16 cellular contexts compared by ENCODE assay signal in genomic region chr21:42695324-42696025, GRCh38. TPM values are rescaled to one million over a fixed set of nuclear protein-coding genes. Genes with fewer than 3 reads are reported as not detected.
DNase-seq lines count a peak whose midpoint lies in the region; TF ChIP-seq lines count a peak whose summit lies in the region.
"Had no signal": no experiment of that assay in that cellular context is flagged by ENCODE, and none has a peak within 500 bp of the region (broad histone marks: within the 10 kb centered on the region; RNA-seq: fewer than 3 reads in every experiment).

No MANE protein-coding gene starts in this region.

- H3K9ac ChIP-seq in mesenchymal stem cell (ENCODE audit: low read length), result peak overlapping the region; percentile 13

- no peak overlapping the region for H3K27ac Mint-ChIP-seq in activated T-helper 1 cell treated with anti-CD3 and anti-CD28 coated beads, Interleukin-12 subunit alpha, Interleukin-12 subunit beta, Interleukin-2, Interleukin-4 antibody, amounts not matched to agents 30 ng/mL and 10 ng/mL and 1 ng/mL, durations not matched to agents 14 hours and 24 hours and 36 hours
- no peak overlapping the region for H3K27ac Mint-ChIP-seq in immature natural killer cell
- H3K27ac Mint-ChIP-seq: activated naive CD8-positive, alpha-beta T cell had no signal

- H3K4me2 ChIP-seq in mesenchymal stem cell (ENCODE audit: low read length, poor library complexity, severe bottlenecking), result no peak overlapping the region

- H4K91ac ChIP-seq in mesenchymal stem cell (ENCODE audit: low read length), result no peak overlapping the region

- peaks cover 0 to 18% of the 10 kb centered on the region in 2 experiments for H3K27me3 ChIP-seq in mesenchymal stem cell (ENCODE audit: control insufficient read depth in 1 of 2, insufficient read depth in 1 of 2, low read length in 2 of 2)
- H3K27me3 ChIP-seq: stomach had no signal

- H3K4me3 ChIP-seq in epithelial cell of esophagus (ENCODE audit: low read length) (no peak overlapping the region), mesenchymal stem cell (ENCODE audit: insufficient read depth in 1 of 2, low read depth in 1 of 2, low read length in 2 of 2) (peak overlapping the region in 1 of 2 experiments; percentile 38)
- H3K4me3 ChIP-seq: psoas muscle, stomach had no signal

- H2BK5ac ChIP-seq in mesenchymal stem cell (ENCODE audit: low read depth, low read length, poor library complexity, severe bottlenecking), result no peak overlapping the region

- H2AK5ac ChIP-seq in mesenchymal stem cell (ENCODE audit: low read length, severe bottlenecking), result no peak overlapping the region

- no peaks in the 10 kb centered on the region for H3K9me3 ChIP-seq in mesenchymal stem cell (ENCODE audit: control insufficient read depth, low read length)
- H3K9me3 ChIP-seq: psoas muscle, stomach had no signal

- H3K18ac ChIP-seq in mesenchymal stem cell (ENCODE audit: low read depth in 1 of 2, low read length in 2 of 2), result no peak overlapping the region

- H3K36me3 Mint-ChIP-seq in activated T-helper 1 cell treated with anti-CD3 and anti-CD28 coated beads, Interleukin-12 subunit alpha, Interleukin-12 subunit beta, Interleukin-2, Interleukin-4 antibody, amounts not matched to agents 30 ng/mL and 10 ng/mL and 1 ng/mL, durations not matched to agents 14 hours and 24 hours and 36 hours (ENCODE audit: low read depth), result no peaks in the 10 kb centered on the region
- H3K36me3 Mint-ChIP-seq in immature natural killer cell, result no peaks in the 10 kb centered on the region

- peak; percentile 70 for DNase-seq in Ammon's horn (ENCODE audit: low spot score)
- DNase-seq in NCI-H446 treated with DMSO at 0.1 percent for 48 hours (lab: John Stamatoyannopoulos, UW), result peak; percentile 95
- DNase-seq in epithelial cell of esophagus (ENCODE audit: low read depth), result peak; percentile 52
- peak; percentile 43 for DNase-seq in mesenchymal stem cell
- no peak for DNase-seq in activated CD4-positive, alpha-beta T cell treated with anti-CD3 and anti-CD28 coated beads for 1 hour
- DNase-seq in activated T-helper 1 cell treated with anti-CD3 and anti-CD28 coated beads, Interleukin-12 subunit alpha, Interleukin-12 subunit beta, Interleukin-2, Interleukin-4 antibody, amounts not matched to agents 30 ng/mL and 10 ng/mL and 1 ng/mL, durations not matched to agents 14 hours and 24 hours and 36 hours (ENCODE audit: low spot score), result no peak
- no peak for DNase-seq in immature natural killer cell
- no peak for DNase-seq in effector CD8-positive, alpha-beta T cell (lab: John Stamatoyannopoulos, UW)
- DNase-seq: activated CD8-positive, alpha-beta memory T cell treated with anti-CD3 and anti-CD28 coated beads for 24 hours; AML-193; DND-41; effector CD4-positive, alpha-beta T cell; H9; psoas muscle; stomach had no signal

- H2AFZ ChIP-seq in mesenchymal stem cell (ENCODE audit: low read depth, low read length), result no peak overlapping the region

- TF ChIP-seq CTCF in epithelial cell of esophagus (IDR thresholded peaks at IDR 0.05; ENCODE audit: insufficient read depth, low read depth, low read length, missing control alignments), result no peak

- no peaks in the 10 kb centered on the region for H3K4me1 Mint-ChIP-seq in activated T-helper 1 cell treated with anti-CD3 and anti-CD28 coated beads, Interleukin-12 subunit alpha, Interleukin-12 subunit beta, Interleukin-2, Interleukin-4 antibody, amounts not matched to agents 30 ng/mL and 10 ng/mL and 1 ng/mL, durations not matched to agents 14 hours and 24 hours and 36 hours (ENCODE audit: low read depth)
- no peaks in the 10 kb centered on the region for H3K4me1 Mint-ChIP-seq in immature natural killer cell
- H3K4me1 Mint-ChIP-seq: H9 had no signal

- H3K4me3 Mint-ChIP-seq in activated T-helper 1 cell treated with anti-CD3 and anti-CD28 coated beads, Interleukin-12 subunit alpha, Interleukin-12 subunit beta, Interleukin-2, Interleukin-4 antibody, amounts not matched to agents 30 ng/mL and 10 ng/mL and 1 ng/mL, durations not matched to agents 14 hours and 24 hours and 36 hours, result no peak overlapping the region
- no peak overlapping the region for H3K4me3 Mint-ChIP-seq in immature natural killer cell
- H3K4me3 Mint-ChIP-seq: activated naive CD8-positive, alpha-beta T cell; H9 had no signal

- intact Hi-C loops in activated T-helper 1 cell treated with anti-CD3 and anti-CD28 coated beads, Interleukin-12 subunit alpha, Interleukin-12 subunit beta, Interleukin-2, Interleukin-4 antibody, amounts not matched to agents 30 ng/mL and 10 ng/mL and 1 ng/mL, durations not matched to agents 14 hours and 24 hours and 36 hours (cut with micrococcal nuclease), result no loop called here

- peak overlapping the region in 1 of 2 experiments; percentile 66 for H3K23ac ChIP-seq in mesenchymal stem cell (ENCODE audit: low read length in 2 of 2)

- no peaks in the 10 kb centered on the region for H3K9me3 Mint-ChIP-seq in activated T-helper 1 cell treated with anti-CD3 and anti-CD28 coated beads, Interleukin-12 subunit alpha, Interleukin-12 subunit beta, Interleukin-2, Interleukin-4 antibody, amounts not matched to agents 30 ng/mL and 10 ng/mL and 1 ng/mL, durations not matched to agents 14 hours and 24 hours and 36 hours
- H3K9me3 Mint-ChIP-seq in immature natural killer cell, result no peaks in the 10 kb centered on the region
- H3K9me3 Mint-ChIP-seq: H9 had no signal

- peaks cover 2% of the 10 kb centered on the region for H3K4me1 ChIP-seq in mesenchymal stem cell (ENCODE audit: control insufficient read depth, insufficient read depth, low read depth, low read length)
- H3K4me1 ChIP-seq: psoas muscle had no signal

- H3K27me3 Mint-ChIP-seq in activated T-helper 1 cell treated with anti-CD3 and anti-CD28 coated beads, Interleukin-12 subunit alpha, Interleukin-12 subunit beta, Interleukin-2, Interleukin-4 antibody, amounts not matched to agents 30 ng/mL and 10 ng/mL and 1 ng/mL, durations not matched to agents 14 hours and 24 hours and 36 hours (ENCODE audit: insufficient read depth), result no peaks in the 10 kb centered on the region
- H3K27me3 Mint-ChIP-seq in immature natural killer cell (ENCODE audit: low read depth in 3 of 3), result peaks cover 0 to 7% (median 2%) of the 10 kb centered on the region in 3 donors
- H3K27me3 Mint-ChIP-seq: activated naive CD8-positive, alpha-beta T cell had no signal

- H4K8ac ChIP-seq in mesenchymal stem cell (ENCODE audit: low read length), result no peak overlapping the region

- 81% methylated on average over 11 of the region's 13 CpGs for WGBS in mesenchymal stem cell

- H3K14ac ChIP-seq in mesenchymal stem cell (ENCODE audit: low read length in 2 of 2), result peak overlapping the region in 1 of 2 experiments; percentile 53

- H2BK15ac ChIP-seq in mesenchymal stem cell (ENCODE audit: low read depth, poor library complexity, severe bottlenecking), result no peak overlapping the region

- no peak overlapping the region for H2BK12ac ChIP-seq in mesenchymal stem cell (ENCODE audit: low read length in 2 of 2)

- H2BK120ac ChIP-seq in mesenchymal stem cell (ENCODE audit: low read depth, low read length), result no peak overlapping the region

- no peak overlapping the region for H3K4ac ChIP-seq in mesenchymal stem cell (ENCODE audit: low read depth in 1 of 2, low read length in 2 of 2)

- no peaks in the 10 kb centered on the region for H3K79me1 ChIP-seq in mesenchymal stem cell (replicated peaks; ENCODE audit: low read length, poor library complexity, severe bottlenecking)

- H3K27ac ChIP-seq in mesenchymal stem cell (ENCODE audit: low read length, poor library complexity, severe bottlenecking), result no peak overlapping the region
- H3K27ac ChIP-seq: psoas muscle, stomach had no signal

- H3K36me3 ChIP-seq in mesenchymal stem cell (ENCODE audit: control insufficient read depth in 1 of 2, insufficient read depth in 2 of 2, low read depth in 1 of 2, low read length in 2 of 2), result peaks cover 0 to 14% of the 10 kb centered on the region in 2 experiments

RNA-seq across cellular contexts. Expression of gene PDE9A, which starts 42.1 kb away (rescaled TPM):
- 24.7 TPM for polyA plus RNA-seq in mesenchymal stem cell (2013, experiment 1 of 2)
- 24.2 TPM for polyA plus RNA-seq in mesenchymal stem cell (2013, experiment 2 of 2)
- 9.6 and 9.7 TPM in 2 replicates for total RNA-seq in activated T-helper 1 cell treated with anti-CD3 and anti-CD28 coated beads, Interleukin-12 subunit alpha, Interleukin-12 subunit beta, Interleukin-2, Interleukin-4 antibody, amounts not matched to agents 30 ng/mL and 10 ng/mL and 1 ng/mL, durations not matched to agents 14 hours and 24 hours and 36 hours
- polyA plus RNA-seq in immature natural killer cell, result 1 to 10 TPM in 1 of 3 donors, under 1 TPM in 2; 0.40 to 2.3 (median 0.61) TPM

Comparison
In these comparisons a context has a peak if more than half of its experiments do, and no peak if none do; other contexts are left out.
1. DNase-seq: peak in Ammon's horn (single experiment), NCI-H446 treated with DMSO at 0.1 percent for 48 hours (single experiment), epithelial cell of esophagus (single experiment) and mesenchymal stem cell (single experiment); none in activated CD4-positive, alpha-beta T cell treated with anti-CD3 and anti-CD28 coated beads for 1 hour (single experiment), activated T-helper 1 cell treated with anti-CD3 and anti-CD28 coated beads, Interleukin-12 subunit alpha, Interleukin-12 subunit beta, Interleukin-2, Interleukin-4 antibody, amounts not matched to agents 30 ng/mL and 10 ng/mL and 1 ng/mL, durations not matched to agents 14 hours and 24 hours and 36 hours (single experiment), immature natural killer cell (0 of 3) and effector CD8-positive, alpha-beta T cell (single experiment).